In genomic region chrX:132219343-132219768, GRCh38 we compare ENCODE assay signal across 8 cellular contexts. TPM values are rescaled to one million over a fixed set of nuclear protein-coding genes. Genes with fewer than 3 reads are reported as not detected.
DNase-seq lines count a peak whose midpoint lies in the region; ATAC-seq and TF ChIP-seq lines count a peak whose summit lies in the region.

Gene RAP2C (minus strand): TSS chrX:132219447. CDS start chrX:132217268, 2,179 bp downstream.

- peak within 1 kb of the TSS; percentile 86 for H3K4me3 ChIP-seq in CD4-positive, CD25-positive, alpha-beta regulatory T cell (ENCODE audit: low read depth, low read length)

- POLR2A ChIA-PET in activated CD8-positive, alpha-beta T cell treated with anti-CD3 and anti-CD28 coated beads for 36 hours (lab: Charles Lee): interaction anchor here (1.1 to 1.5 kb wide), 2 partner anchors 18 to 22 kb away, joined by 3 read pairs; no protein-coding TSS in a partner anchor

- H3K27ac Mint-ChIP-seq in CD4-positive, CD25-positive, alpha-beta regulatory T cell: peak within 1 kb of the TSS; percentile 89 to 94 (median 89)
- peak within 1 kb of the TSS; percentile 93 for H3K27ac Mint-ChIP-seq in activated CD8-positive, alpha-beta T cell treated with anti-CD3 and anti-CD28 coated beads for 36 hours
- peak within 1 kb of the TSS; percentile 93 to 97 for H3K27ac Mint-ChIP-seq in effector memory CD8-positive, alpha-beta T cell

- peak within 1 kb of the TSS; percentile 95 for H3K27ac ChIP-seq in CD4-positive, CD25-positive, alpha-beta regulatory T cell (ENCODE audit: insufficient read depth, low read length, poor library complexity, severe bottlenecking)

- ATAC-seq in CD4-positive, CD25-positive, alpha-beta regulatory T cell (ENCODE audit: low read depth in 2 of 2): peak; percentile 31 to 35
- peak; percentile 38 for ATAC-seq in GM19438 (IDR thresholded peaks at IDR 0.05; ENCODE audit: low read depth, unreplicated experiment)
- ATAC-seq in HG03521 (IDR thresholded peaks at IDR 0.05; ENCODE audit: unreplicated experiment): peak; percentile 44
- peak; percentile 34 for ATAC-seq in activated CD8-positive, alpha-beta T cell treated with anti-CD3 and anti-CD28 coated beads for 36 hours
- peak; percentile 31 for ATAC-seq in effector memory CD8-positive, alpha-beta T cell (replicated peaks)

- H3K4me1 ChIP-seq in CD4-positive, CD25-positive, alpha-beta regulatory T cell (ENCODE audit: control insufficient read depth, insufficient read depth, low read length, poor library complexity, severe bottlenecking): peaks cover 26% of the 10 kb centered on the region

- no peaks in the 10 kb centered on the region for H3K36me3 ChIP-seq in CD4-positive, CD25-positive, alpha-beta regulatory T cell (ENCODE audit: control insufficient read depth, insufficient read depth, low read length)

- no peaks in the 10 kb centered on the region for H3K27me3 ChIP-seq in CD4-positive, CD25-positive, alpha-beta regulatory T cell (ENCODE audit: control insufficient read depth, insufficient read depth, low read length)

- H3K27me3 Mint-ChIP-seq in CD4-positive, CD25-positive, alpha-beta regulatory T cell: peaks cover 6% of the 10 kb centered on the region
- no peaks in the 10 kb centered on the region for H3K27me3 Mint-ChIP-seq in activated CD8-positive, alpha-beta T cell treated with anti-CD3 and anti-CD28 coated beads for 36 hours
- H3K27me3 Mint-ChIP-seq in effector memory CD8-positive, alpha-beta T cell: no peaks in the 10 kb centered on the region

- intact Hi-C loops in activated CD8-positive, alpha-beta T cell treated with anti-CD3 and anti-CD28 coated beads for 36 hours (cut with micrococcal nuclease): loop anchor here (2.0 to 10.0 kb wide), 3 partner anchors 127 to 385 kb away; partner anchors contain the start of gene MBNL3

- no peaks in the 10 kb centered on the region for H3K36me3 Mint-ChIP-seq in CD4-positive, CD25-positive, alpha-beta regulatory T cell
- peaks cover 5% of the 10 kb centered on the region for H3K36me3 Mint-ChIP-seq in activated CD8-positive, alpha-beta T cell treated with anti-CD3 and anti-CD28 coated beads for 36 hours (ENCODE audit: low read depth)
- peaks cover 28% of the 10 kb centered on the region for H3K36me3 Mint-ChIP-seq in effector memory CD8-positive, alpha-beta T cell (ENCODE audit: insufficient read depth)

- peak within 1 kb of the TSS; percentile 78 to 94 (median 83) for H3K4me3 Mint-ChIP-seq in CD4-positive, CD25-positive, alpha-beta regulatory T cell
- H3K4me3 Mint-ChIP-seq in activated CD8-positive, alpha-beta T cell treated with anti-CD3 and anti-CD28 coated beads for 36 hours: peak within 1 kb of the TSS; percentile 88
- peak within 1 kb of the TSS; percentile 81 to 87 for H3K4me3 Mint-ChIP-seq in effector memory CD8-positive, alpha-beta T cell

- peak; percentile 39 to 73 (median 49) for DNase-seq in CD4-positive, CD25-positive, alpha-beta regulatory T cell
- peak; percentile 88 for DNase-seq in NCI-H82 (lab: John Stamatoyannopoulos, UW)
- peak; percentile 79 for DNase-seq in activated CD8-positive, alpha-beta T cell treated with anti-CD3 and anti-CD28 coated beads for 36 hours
- DNase-seq in effector memory CD8-positive, alpha-beta T cell: peak; percentile 41 to 47 (median 43)
- DNase-seq in lung microvascular endothelial cell (ENCODE audit: low read depth in 2 of 2): peak; percentile 70 to 82
- peak; percentile 22 for DNase-seq in stimulated activated CD8-positive, alpha-beta memory T cell treated with anti-CD3 and anti-CD28 coated beads, Interleukin-12 subunit alpha, Interleukin-12 subunit beta, amount 100 ng/mL, for 4 hours (ENCODE audit: low read depth)

- no peak for TF ChIP-seq CTCF in activated CD8-positive, alpha-beta T cell treated with anti-CD3 and anti-CD28 coated beads for 36 hours (IDR thresholded peaks at IDR 0.05)

- peaks cover 10 to 30% (median 23%) of the 10 kb centered on the region in 4 donors for H3K4me1 Mint-ChIP-seq in CD4-positive, CD25-positive, alpha-beta regulatory T cell
- H3K4me1 Mint-ChIP-seq in activated CD8-positive, alpha-beta T cell treated with anti-CD3 and anti-CD28 coated beads for 36 hours (ENCODE audit: low read depth): peaks cover 12% of the 10 kb centered on the region
- H3K4me1 Mint-ChIP-seq in effector memory CD8-positive, alpha-beta T cell (ENCODE audit: low read depth in 2 of 2): peaks cover 15 to 20% of the 10 kb centered on the region in 2 donors

- no peaks in the 10 kb centered on the region for H3K9me3 ChIP-seq in CD4-positive, CD25-positive, alpha-beta regulatory T cell (ENCODE audit: control insufficient read depth in 2 of 2, low read length in 2 of 2)

- H3K9me3 Mint-ChIP-seq in CD4-positive, CD25-positive, alpha-beta regulatory T cell: no peaks in the 10 kb centered on the region
- H3K9me3 Mint-ChIP-seq in activated CD8-positive, alpha-beta T cell treated with anti-CD3 and anti-CD28 coated beads for 36 hours: no peaks in the 10 kb centered on the region
- no peaks in the 10 kb centered on the region for H3K9me3 Mint-ChIP-seq in effector memory CD8-positive, alpha-beta T cell

- CTCF ChIA-PET in activated CD8-positive, alpha-beta T cell treated with anti-CD3 and anti-CD28 coated beads for 36 hours (lab: Charles Lee): interaction anchor here (0.6 to 3.7 kb wide), 17 partner anchors 12 to 410 kb away, joined by 3 to 28 read pairs (median 4); no protein-coding TSS in a partner anchor

RNA-seq across cellular contexts. Expression of gene RAP2C, which starts in this region (rescaled TPM):
- total RNA-seq in CD4-positive, CD25-positive, alpha-beta regulatory T cell: 45.5 TPM
- 10 to 100 TPM; 15.7 to 19.9 (median 17.4) TPM for polyA plus RNA-seq in CD4-positive, CD25-positive, alpha-beta regulatory T cell
- 10 to 100 TPM; 28.7 to 30.1 TPM for total RNA-seq in activated CD8-positive, alpha-beta T cell treated with anti-CD3 and anti-CD28 coated beads for 36 hours
- total RNA-seq in lung microvascular endothelial cell: 9.3 and 11.6 TPM in 2 replicates

Comparison
In these comparisons a context has a peak if more than half of its experiments do, and no peak if none do; other contexts are left out.
1. Peak in every context shown above with its lines: DNase-seq, ATAC-seq, H3K4me3 ChIP-seq and H3K27ac ChIP-seq.
2. DNase-seq: peak in every context shown above with its lines; median percentile 88 in NCI-H82; 79 in activated CD8-positive, alpha-beta T cell treated with anti-CD3 and anti-CD28 coated beads for 36 hours; 76 in lung microvascular endothelial cell; 49 in CD4-positive, CD25-positive, alpha-beta regulatory T cell; 43 in effector memory CD8-positive, alpha-beta T cell; 22 in stimulated activated CD8-positive, alpha-beta memory T cell treated with anti-CD3 and anti-CD28 coated beads, Interleukin-12 subunit alpha, Interleukin-12 subunit beta, amount 100 ng/mL, for 4 hours.